In the genomic region with DNA sequence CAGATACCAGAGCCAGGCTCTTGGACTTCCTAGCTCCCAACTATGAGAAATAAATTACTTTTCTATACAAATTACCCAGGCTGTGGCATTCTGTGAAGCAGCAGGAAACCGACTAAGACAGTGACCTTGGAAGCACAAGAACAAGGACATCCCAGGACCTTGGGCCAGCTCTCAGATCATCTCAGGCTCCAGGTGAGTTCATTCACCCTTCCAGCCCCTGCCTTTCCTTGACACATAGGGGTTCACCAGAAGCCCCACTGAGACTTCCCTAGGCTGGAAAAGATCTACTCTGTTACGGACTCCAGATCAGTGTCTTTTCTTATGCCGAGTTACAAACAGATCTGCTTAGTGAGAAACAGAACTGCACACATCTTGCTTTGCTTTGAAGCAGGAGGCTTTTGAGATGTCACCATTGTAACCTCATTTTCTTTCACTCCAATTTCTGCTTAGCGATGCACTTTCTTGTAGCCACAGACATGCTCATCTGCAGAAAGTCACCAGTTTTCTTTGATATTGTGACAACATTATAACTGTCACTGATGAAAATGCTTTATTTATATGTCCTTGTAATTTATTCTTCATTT, we compare ENCODE assay signal across 21 cellular contexts. TPM values are rescaled to one million over a fixed set of nuclear protein-coding genes. Genes with fewer than 3 reads are reported as not detected.
DNase-seq lines count a peak whose midpoint lies in the region; ATAC-seq, FAIRE-seq and TF ChIP-seq lines count a peak whose summit lies in the region.
"Had no signal": no experiment of that assay in that cellular context is flagged by ENCODE, and none has a peak within 500 bp of the region (broad histone marks: within the 10 kb centered on the region; RNA-seq: fewer than 3 reads in every experiment).

No MANE protein-coding gene starts in this region.

- DNase-seq in activated CD4-positive, alpha-beta T cell treated with anti-CD3 and anti-CD28 coated beads, Interleukin-2, amount 10 ng/mL, durations not matched to agents 7 days and 5 days, result no peak
- DNase-seq in activated CD4-positive, alpha-beta T cell treated with anti-CD3 and anti-CD28 coated beads for 4 hours, result no peak
- DNase-seq in activated CD8-positive, alpha-beta T cell treated with anti-CD3 and anti-CD28 coated beads, Interleukin-2, amount 10 ng/mL, durations not matched to agents 7 days and 5 days, result no peak
- no peak for DNase-seq in RCC 7860 (ENCODE audit: low spot score)
- no peak for DNase-seq in NOMO-1 (lab: John Stamatoyannopoulos, UW; ENCODE audit: unreplicated experiment in 2 of 2)
- no peak for DNase-seq in NOMO-1 treated with DMSO at 0.1 percent for 48 hours (lab: John Stamatoyannopoulos, UW; ENCODE audit: unreplicated experiment)
- DNase-seq: activated T-cell treated with anti-CD3 and anti-CD28 coated beads, Interleukin-2, amount 50 U/mL, for 4 hours; anterior cingulate cortex; endodermal cell; islet precursor cell; mammary epithelial cell; MV-4-11; NCI-H1930; NCI-H446 treated with DMSO at 0.1 percent for 48 hours; Right ventricle myocardium superior; trophoblast cell had no signal

- H3K9ac ChIP-seq in KMS-11, result peak overlapping the region; percentile 37; the same call in 1 of the 2 replicates

- peaks cover 49% of the 10 kb centered on the region for H3K4me1 Mint-ChIP-seq in activated CD4-positive, alpha-beta T cell treated with anti-CD3 and anti-CD28 coated beads, Interleukin-2, amount 10 ng/mL, durations not matched to agents 7 days and 5 days
- peaks cover 42% of the 10 kb centered on the region for H3K4me1 Mint-ChIP-seq in activated CD8-positive, alpha-beta T cell treated with anti-CD3 and anti-CD28 coated beads, Interleukin-2, amount 10 ng/mL, durations not matched to agents 7 days and 5 days (ENCODE audit: low read depth)

- H3K27me3 ChIP-seq in KMS-11 (ENCODE audit: insufficient read depth, low read depth) (no peaks in the 10 kb centered on the region), neutrophil (no peaks in the 10 kb centered on the region)

- peak overlapping the region; percentile 75 for H3K27ac ChIP-seq in KMS-11
- peak overlapping the region; percentile 68 for H3K27ac ChIP-seq in neutrophil

- no peaks in the 10 kb centered on the region for H3K27me3 Mint-ChIP-seq in activated CD4-positive, alpha-beta T cell treated with anti-CD3 and anti-CD28 coated beads, Interleukin-2, amount 10 ng/mL, durations not matched to agents 7 days and 5 days
- H3K27me3 Mint-ChIP-seq in activated CD8-positive, alpha-beta T cell treated with anti-CD3 and anti-CD28 coated beads, Interleukin-2, amount 10 ng/mL, durations not matched to agents 7 days and 5 days (ENCODE audit: low read depth), result no peaks in the 10 kb centered on the region

- H3K4me3 Mint-ChIP-seq in activated CD4-positive, alpha-beta T cell treated with anti-CD3 and anti-CD28 coated beads, Interleukin-2, amount 10 ng/mL, durations not matched to agents 7 days and 5 days, result no peak overlapping the region
- no peak overlapping the region for H3K4me3 Mint-ChIP-seq in activated CD8-positive, alpha-beta T cell treated with anti-CD3 and anti-CD28 coated beads, Interleukin-2, amount 10 ng/mL, durations not matched to agents 7 days and 5 days
- H3K4me3 Mint-ChIP-seq: endodermal cell; natural killer cell treated with Interleukin-12 subunit alpha and Interleukin-12 subunit beta and Interleukin-15 and Interleukin-18, amount 100 ng/mL, for 72 hours had no signal

- no peak overlapping the region for H3K4me3 ChIP-seq in KMS-11 (IDR thresholded peaks at IDR 0.05; ENCODE audit: insufficient read depth, low read depth, low read length)
- no peak overlapping the region for H3K4me3 ChIP-seq in neutrophil (ENCODE audit: low read depth in 1 of 2, low read length in 1 of 2)

- H2AFZ ChIP-seq in KMS-11 (ENCODE audit: low read depth), result peak overlapping the region; percentile 75

- peak overlapping the region; percentile 79 for H3K4me2 ChIP-seq in KMS-11

- H3K9me3 ChIP-seq in neutrophil, result no peaks in the 10 kb centered on the region

- POLR2A ChIA-PET in activated CD4-positive, alpha-beta T cell treated with anti-CD3 and anti-CD28 coated beads, Interleukin-2, amount 10 ng/mL, durations not matched to agents 7 days and 5 days (lab: Charles Lee), result no interaction called here
- POLR2A ChIA-PET in activated CD8-positive, alpha-beta T cell treated with anti-CD3 and anti-CD28 coated beads, Interleukin-2, amount 10 ng/mL, durations not matched to agents 7 days and 5 days (lab: Charles Lee), result interaction anchor here (1.0 to 1.6 kb wide), 3 partner anchors 15 to 21 kb away, joined by 4 to 7 read pairs (median 4); no protein-coding TSS in a partner anchor

- CTCF ChIA-PET in activated CD4-positive, alpha-beta T cell treated with anti-CD3 and anti-CD28 coated beads, Interleukin-2, amount 10 ng/mL, durations not matched to agents 7 days and 5 days (lab: Charles Lee), result interaction anchor here (0.6 to 1.3 kb wide), 8 partner anchors 9 to 328 kb away, joined by 3 to 7 read pairs (median 3); a partner anchor contains a TSS
- CTCF ChIA-PET in activated CD8-positive, alpha-beta T cell treated with anti-CD3 and anti-CD28 coated beads, Interleukin-2, amount 10 ng/mL, durations not matched to agents 7 days and 5 days (lab: Charles Lee), result interaction anchor here (1.0 to 1.8 kb wide), 3 partner anchors 8 to 14 kb away, joined by 3 to 4 read pairs (median 3); no protein-coding TSS in a partner anchor

- H3K36me3 ChIP-seq in KMS-11 (ENCODE audit: insufficient read depth) (no peaks in the 10 kb centered on the region), neutrophil (no peaks in the 10 kb centered on the region)

- FAIRE-seq in RCC 7860 (lab: Jason Lieb, UNC), result no peak

- no peak for TF ChIP-seq CTCF in KMS-11 (conservative IDR thresholded peaks at IDR 0.05; ENCODE audit: low read depth, low read length)
- no peak for TF ChIP-seq CTCF in neutrophil (IDR thresholded peaks at IDR 0.05)

- no peak for ATAC-seq in activated CD8-positive, alpha-beta T cell treated with anti-CD3 and anti-CD28 coated beads, Interleukin-2, amount 10 ng/mL, durations not matched to agents 7 days and 5 days
- ATAC-seq: activated CD4-positive, CD25-positive, alpha-beta regulatory T cell treated with anti-CD3 and anti-CD28 coated beads, Interleukin-2, amount 50 U/mL, for 24 hours; natural killer cell treated with Interleukin-12 subunit alpha and Interleukin-12 subunit beta and Interleukin-15 and Interleukin-18, amount 100 ng/mL, for 72 hours had no signal

- H4K20me1 ChIP-seq in KMS-11 (ENCODE audit: insufficient read depth), result no peaks in the 10 kb centered on the region

- H3K9me3 Mint-ChIP-seq in activated CD4-positive, alpha-beta T cell treated with anti-CD3 and anti-CD28 coated beads, Interleukin-2, amount 10 ng/mL, durations not matched to agents 7 days and 5 days, result peaks cover 11% of the 10 kb centered on the region
- H3K9me3 Mint-ChIP-seq in activated CD8-positive, alpha-beta T cell treated with anti-CD3 and anti-CD28 coated beads, Interleukin-2, amount 10 ng/mL, durations not matched to agents 7 days and 5 days (ENCODE audit: insufficient read depth), result peaks cover 6% of the 10 kb centered on the region
- H3K9me3 Mint-ChIP-seq: activated T-cell treated with anti-CD3 and anti-CD28 coated beads, Interleukin-2, amount 50 U/mL, for 4 hours; natural killer cell treated with Interleukin-12 subunit alpha and Interleukin-12 subunit beta and Interleukin-15 and Interleukin-18, amount 100 ng/mL, for 72 hours had no signal

- H3K36me3 Mint-ChIP-seq in activated CD4-positive, alpha-beta T cell treated with anti-CD3 and anti-CD28 coated beads, Interleukin-2, amount 10 ng/mL, durations not matched to agents 7 days and 5 days (ENCODE audit: low read depth), result peaks cover 39% of the 10 kb centered on the region
- peaks cover 26% of the 10 kb centered on the region for H3K36me3 Mint-ChIP-seq in activated CD8-positive, alpha-beta T cell treated with anti-CD3 and anti-CD28 coated beads, Interleukin-2, amount 10 ng/mL, durations not matched to agents 7 days and 5 days (ENCODE audit: low read depth)
- H3K36me3 Mint-ChIP-seq: natural killer cell treated with Interleukin-12 subunit alpha and Interleukin-12 subunit beta and Interleukin-15 and Interleukin-18, amount 100 ng/mL, for 72 hours had no signal

- H3K27ac Mint-ChIP-seq in activated CD4-positive, alpha-beta T cell treated with anti-CD3 and anti-CD28 coated beads, Interleukin-2, amount 10 ng/mL, durations not matched to agents 7 days and 5 days, result peak overlapping the region; percentile 84
- peak overlapping the region; percentile 39 for H3K27ac Mint-ChIP-seq in activated CD8-positive, alpha-beta T cell treated with anti-CD3 and anti-CD28 coated beads, Interleukin-2, amount 10 ng/mL, durations not matched to agents 7 days and 5 days
- H3K27ac Mint-ChIP-seq: endodermal cell had no signal

- no peaks in the 10 kb centered on the region for H3K79me2 ChIP-seq in KMS-11 (ENCODE audit: insufficient read depth, low read depth)

- H3K4me1 ChIP-seq in KMS-11 (ENCODE audit: low read depth, poor library complexity, severe bottlenecking), result peaks cover 32% of the 10 kb centered on the region
- H3K4me1 ChIP-seq in neutrophil (ENCODE audit: control insufficient read depth in 1 of 2, insufficient read depth in 1 of 2, low read depth in 1 of 2, low read length in 1 of 2), result peaks cover 12 to 31% of the 10 kb centered on the region in 2 experiments

RNA-seq across cellular contexts. Expression of a gene that starts 8.2 kb away (rescaled TPM):
- under 1 TPM; 0.17 TPM for total RNA-seq in activated CD4-positive, alpha-beta T cell treated with anti-CD3 and anti-CD28 coated beads, Interleukin-2, amount 10 ng/mL, durations not matched to agents 7 days and 5 days
- not detected for total RNA-seq in activated CD8-positive, alpha-beta T cell treated with anti-CD3 and anti-CD28 coated beads, Interleukin-2, amount 10 ng/mL, durations not matched to agents 7 days and 5 days
- total RNA-seq: endodermal cell, pulmonary artery endothelial cell had no signal
